Comparison of ENCODE assay signal across 10 cellular contexts in genomic region chr22:42961815-42962214, GRCh38. TPM values are rescaled to one million over a fixed set of nuclear protein-coding genes. Genes with fewer than 3 reads are reported as not detected.
A peak's percentile ranks its signal among the peaks of the same experiment; 100 is the strongest.
DNase-seq lines count a peak whose midpoint lies in the region; ATAC-seq and TF ChIP-seq lines count a peak whose summit lies in the region.
"Had no signal": no experiment of that assay in that cellular context is flagged by ENCODE, and none has a peak within 500 bp of the region (broad histone marks: within the 10 kb centered on the region; RNA-seq: fewer than 3 reads in every experiment).

No MANE protein-coding gene starts in this region.

- ATAC-seq in gastroesophageal sphincter (no peak), HG02588 (IDR thresholded peaks at IDR 0.05; ENCODE audit: unreplicated experiment) (no peak), GM19455 (IDR thresholded peaks at IDR 0.05; ENCODE audit: unreplicated experiment) (no peak)
- ATAC-seq: activated CD4-positive, CD25-positive, alpha-beta regulatory T cell treated with anti-CD3 and anti-CD28 coated beads, Interleukin-2, amount 50 U/mL, for 24 hours; activated naive CD4-positive, alpha-beta T cell treated with anti-CD3 and anti-CD28 coated beads, Interleukin-2, amount 50 U/mL, for 72 hours had no signal

- no peak overlapping the region for H3K4me3 Mint-ChIP-seq in activated CD4-positive, alpha-beta T cell treated with anti-CD3 and anti-CD28 coated beads, Interleukin-2, amount 10 ng/mL, durations not matched to agents 24 days and 14 days

- H3K9me3 ChIP-seq in gastroesophageal sphincter (no peaks in the 10 kb centered on the region), spleen (no peaks in the 10 kb centered on the region)

- CTCF ChIA-PET in RWPE1 (lab: Yijun Ruan, JAX), result no interaction called here

- POLR2A ChIA-PET in RWPE1 (lab: Yijun Ruan, JAX; ENCODE audit: low non-redundant PET), result no interaction called here

- WGBS in gastroesophageal sphincter (ENCODE audit: low coverage in 1 of 2), 2 donors, result 45 to 75% methylated on average over 2 to 6 of the region's 6 CpGs
- WGBS in spleen, 5 donors, result 35 to 70% (median 55%) methylated on average over 6 of the region's 6 CpGs

- peak; percentile 67 for DNase-seq in activated CD4-positive, alpha-beta T cell treated with anti-CD3 and anti-CD28 coated beads, Interleukin-2, amount 10 ng/mL, durations not matched to agents 24 days and 14 days
- no peak for DNase-seq in activated CD4-positive, alpha-beta T cell treated with anti-CD3 and anti-CD28 coated beads, Interleukin-2, amount 50 U/mL, for 4 hours
- DNase-seq in RWPE1 (ENCODE audit: low spot score), result no peak
- DNase-seq in spleen, result no peak
- no peak for DNase-seq in dorsolateral prefrontal cortex

- TF ChIP-seq EP300 in gastroesophageal sphincter (IDR thresholded peaks at IDR 0.05), result no peak

- H3K27me3 ChIP-seq in gastroesophageal sphincter (no peaks in the 10 kb centered on the region), spleen (replicated peaks in 1 of 7) (no peaks in the 10 kb centered on the region), dorsolateral prefrontal cortex (no peaks in the 10 kb centered on the region)

- H3K4me1 Mint-ChIP-seq in activated CD4-positive, alpha-beta T cell treated with anti-CD3 and anti-CD28 coated beads, Interleukin-2, amount 10 ng/mL, durations not matched to agents 24 days and 14 days, result peaks cover 54% of the 10 kb centered on the region

- H3K4me3 ChIP-seq in gastroesophageal sphincter (no peak overlapping the region), spleen (no peak overlapping the region), dorsolateral prefrontal cortex (no peak overlapping the region)

- H3K36me3 Mint-ChIP-seq in activated CD4-positive, alpha-beta T cell treated with anti-CD3 and anti-CD28 coated beads, Interleukin-2, amount 10 ng/mL, durations not matched to agents 24 days and 14 days (ENCODE audit: low read depth), result no peaks in the 10 kb centered on the region

- H3K36me3 ChIP-seq in gastroesophageal sphincter (peaks cover 0 to 3% of the 10 kb centered on the region in 2 donors), spleen (peaks cover 0 to 23% (median 0%) of the 10 kb centered on the region in 6 donors)

- TF ChIP-seq POLR2A in gastroesophageal sphincter (IDR thresholded peaks at IDR 0.05) (no peak), spleen (IDR thresholded peaks at IDR 0.05) (no peak)

- no peak overlapping the region for H3K27ac Mint-ChIP-seq in activated CD4-positive, alpha-beta T cell treated with anti-CD3 and anti-CD28 coated beads, Interleukin-2, amount 10 ng/mL, durations not matched to agents 24 days and 14 days
- H3K27ac Mint-ChIP-seq: activated naive CD4-positive, alpha-beta T cell treated with anti-CD3 and anti-CD28 coated beads, Interleukin-2, amount 50 U/mL, for 72 hours had no signal

- H3K27ac ChIP-seq in RWPE1, result peak overlapping the region; percentile 64
- H3K27ac ChIP-seq in gastroesophageal sphincter, result peak overlapping the region; percentile 53 to 82 (median 72)
- peak overlapping the region in 7 of 8 donors; percentile 16 to 78 (median 41) for H3K27ac ChIP-seq in spleen
- peak overlapping the region in 15 of 59 donors; percentile 2 to 55 (median 21) for H3K27ac ChIP-seq in dorsolateral prefrontal cortex

- no peaks in the 10 kb centered on the region for H3K9me3 Mint-ChIP-seq in activated CD4-positive, alpha-beta T cell treated with anti-CD3 and anti-CD28 coated beads, Interleukin-2, amount 10 ng/mL, durations not matched to agents 24 days and 14 days
- H3K9me3 Mint-ChIP-seq: activated naive CD4-positive, alpha-beta T cell treated with anti-CD3 and anti-CD28 coated beads, Interleukin-2, amount 50 U/mL, for 72 hours had no signal

- intact Hi-C loops in activated CD4-positive, alpha-beta T cell treated with anti-CD3 and anti-CD28 coated beads, Interleukin-2, amount 10 ng/mL, durations not matched to agents 24 days and 14 days (cut with micrococcal nuclease), result loop anchor here (10.0 kb wide), 1 partner anchor 67 kb away; no protein-coding TSS in a partner anchor
- intact Hi-C loops in spleen (cut with DNase I; ENCODE audit: low total_unique reads) (no loop called here), dorsolateral prefrontal cortex (cut with DNase I) (no loop called here)

- H3K4me1 ChIP-seq in gastroesophageal sphincter (peaks cover 6 to 91% (median 35%) of the 10 kb centered on the region in 3 donors), spleen (peaks cover 21 to 98% (median 61%) of the 10 kb centered on the region in 6 donors)

- no peak for TF ChIP-seq CTCF in RWPE1 (conservative IDR thresholded peaks at IDR 0.05; ENCODE audit: low read depth)
- no peak for TF ChIP-seq CTCF in gastroesophageal sphincter (IDR thresholded peaks at IDR 0.05)
- TF ChIP-seq CTCF in spleen (IDR thresholded peaks at IDR 0.05 in 8 of 11, conservative IDR thresholded peaks at IDR 0.05 in 3 of 11), result no peak
- no peak for TF ChIP-seq CTCF in dorsolateral prefrontal cortex (IDR thresholded peaks at IDR 0.05 in 54 of 56, conservative IDR thresholded peaks at IDR 0.05 in 2 of 56; ENCODE audit: low read depth in 1 of 56, partially characterized antibody in 56 of 56)

- H3K27me3 Mint-ChIP-seq in activated CD4-positive, alpha-beta T cell treated with anti-CD3 and anti-CD28 coated beads, Interleukin-2, amount 10 ng/mL, durations not matched to agents 24 days and 14 days, result no peaks in the 10 kb centered on the region

RNA-seq across cellular contexts. Expression of gene PACSIN2, which starts 53.1 kb away (rescaled TPM):
- 32.5 and 33.0 TPM in 2 replicates for total RNA-seq in activated CD4-positive, alpha-beta T cell treated with anti-CD3 and anti-CD28 coated beads, Interleukin-2, amount 10 ng/mL, durations not matched to agents 24 days and 14 days
- total RNA-seq in gastroesophageal sphincter, result 100 to 1,000 TPM in 2 of 4 donors, 10 to 100 TPM in 2; 73.1 to 171 (median 107) TPM
- 10 to 100 TPM; 48.0 to 98.1 (median 78.2) TPM for total RNA-seq in spleen
- 10 to 100 TPM; 24.2 to 38.0 (median 25.1) TPM for polyA plus RNA-seq in spleen
- total RNA-seq in dorsolateral prefrontal cortex, result 10 to 100 TPM; 32.7 to 64.6 (median 48.1) TPM
